Comparison of ENCODE assay signal across 1 cellular context in genomic region chr17:57707892-57708291, GRCh38.
TF ChIP-seq lines count a peak whose summit lies in the region.

No MANE protein-coding gene starts in this region.

TF ChIP-seq in GM23338, 12 proteins besides CTCF, POLR2A, EP300 and RAD21 (continued from another document):
- no peak for TF ChIP-seq ZNF462 (CRISPR knock-in tag; IDR thresholded peaks at IDR 0.05)
- TF ChIP-seq REST (IDR thresholded peaks at IDR 0.05; ENCODE audit: unreplicated experiment): no peak
- no peak for TF ChIP-seq JUNB (IDR thresholded peaks at IDR 0.05; ENCODE audit: unreplicated experiment)
- TF ChIP-seq NANOG (IDR thresholded peaks at IDR 0.05; ENCODE audit: borderline replicate concordance): no peak
- no peak for TF ChIP-seq CREB1 (CRISPR knock-in tag; IDR thresholded peaks at IDR 0.05; ENCODE audit: low read depth)
- no peak for TF ChIP-seq ETS1 (IDR thresholded peaks at IDR 0.05)
- no peak for TF ChIP-seq POLR2AphosphoS5 (IDR thresholded peaks at IDR 0.05; ENCODE audit: low read depth)
- no peak for TF ChIP-seq EZH2 (IDR thresholded peaks at IDR 0.05; ENCODE audit: low read depth, unreplicated experiment)
- no peak for TF ChIP-seq STAT1 (IDR thresholded peaks at IDR 0.05; ENCODE audit: unreplicated experiment)
